In genomic region chr7:100407285-100408180, GRCh38 we compare ENCODE assay signal across 8 cellular contexts. TPM values are rescaled to one million over a fixed set of nuclear protein-coding genes. Genes with fewer than 3 reads are reported as not detected.
DNase-seq lines count a peak whose midpoint lies in the region; ATAC-seq and TF ChIP-seq lines count a peak whose summit lies in the region.

No MANE protein-coding gene starts in this region.

- no peaks in the 10 kb centered on the region for H3K79me2 ChIP-seq in SU-DHL-6 (ENCODE audit: insufficient read depth, low read length)

- TF ChIP-seq RAD21 in liver (IDR thresholded peaks at IDR 0.05) = peak; percentile 76 to 82

- H3K4me1 ChIP-seq in liver (ENCODE audit: control insufficient read depth in 4 of 4, insufficient read depth in 4 of 4, low read length in 3 of 4) (no peaks in the 10 kb centered on the region), suprapubic skin (no peaks in the 10 kb centered on the region)

- ATAC-seq in GM19397 (IDR thresholded peaks at IDR 0.05; ENCODE audit: unreplicated experiment) = no peak

- no peak for TF ChIP-seq EP300 in suprapubic skin (IDR thresholded peaks at IDR 0.05)

- no peak overlapping the region for H3K4me2 ChIP-seq in SU-DHL-6 (ENCODE audit: low read depth, low read length, poor library complexity, severe bottlenecking)

- H3K4me3 ChIP-seq in GM12875 (ENCODE audit: low read depth, low read length) (no peak overlapping the region), MG63 (no peak overlapping the region), SU-DHL-6 (ENCODE audit: insufficient read depth, low read length, poor library complexity, severe bottlenecking) (no peak overlapping the region), cardiac fibroblast (replicated peaks in 1 of 2; ENCODE audit: low read depth in 2 of 2, low read length in 2 of 2) (no peak overlapping the region), liver (ENCODE audit: low read depth in 1 of 3, low read length in 3 of 3) (no peak overlapping the region), suprapubic skin (no peak overlapping the region)

- TF ChIP-seq CTCF in GM12875 (IDR thresholded peaks at IDR 0.05; ENCODE audit: borderline replicate concordance, insufficient read depth, low read depth, low read length) (peak; percentile 61; the same call in 1 of the 2 replicates), SU-DHL-6 (IDR thresholded peaks at IDR 0.05; ENCODE audit: insufficient read depth, low read length, poor library complexity, severe bottlenecking) (peak; percentile 29), cardiac fibroblast (IDR thresholded peaks at IDR 0.05; ENCODE audit: low read depth, low read length) (peak; percentile 67), liver (IDR thresholded peaks at IDR 0.05; ENCODE audit: low read depth, low read length, missing input control) (peak; percentile 59), suprapubic skin (IDR thresholded peaks at IDR 0.05) (peak; percentile 22 to 49)

- H3K36me3 ChIP-seq in MG63 (no peaks in the 10 kb centered on the region), SU-DHL-6 (ENCODE audit: low read length) (no peaks in the 10 kb centered on the region), liver (ENCODE audit: control insufficient read depth in 4 of 4, insufficient read depth in 3 of 4, low read depth in 1 of 4, low read length in 3 of 4) (no peaks in the 10 kb centered on the region), suprapubic skin (peaks cover 2% of the 10 kb centered on the region)

- H4K20me1 ChIP-seq in SU-DHL-6 (ENCODE audit: low read depth, low read length) = no peaks in the 10 kb centered on the region

- H3K9me3 ChIP-seq in MG63 = no peaks in the 10 kb centered on the region
- H3K9me3 ChIP-seq in SU-DHL-6 (ENCODE audit: insufficient read depth, low read length) = no peaks in the 10 kb centered on the region
- H3K9me3 ChIP-seq in liver (ENCODE audit: control insufficient read depth in 4 of 4, low read length in 3 of 4) = no peaks in the 10 kb centered on the region
- H3K9me3 ChIP-seq in suprapubic skin = no peaks in the 10 kb centered on the region

- H2AFZ ChIP-seq in SU-DHL-6 (ENCODE audit: low read depth, low read length, severe bottlenecking) = no peak overlapping the region

- no peak overlapping the region for H3K9ac ChIP-seq in SU-DHL-6 (ENCODE audit: low read length)
- no peak overlapping the region for H3K9ac ChIP-seq in liver (ENCODE audit: low read depth in 1 of 2, low read length in 2 of 2)

- WGBS in liver = 62% methylated on average over 12 of the region's 12 CpGs
- WGBS in suprapubic skin = 66% methylated on average over 12 of the region's 12 CpGs

- no peak for TF ChIP-seq POLR2A in suprapubic skin (IDR thresholded peaks at IDR 0.05)

- H3F3A ChIP-seq in SU-DHL-6 (ENCODE audit: insufficient read depth) = no peaks in the 10 kb centered on the region

- H3K27me3 ChIP-seq in MG63 = no peaks in the 10 kb centered on the region
- H3K27me3 ChIP-seq in SU-DHL-6 (ENCODE audit: low read length) = no peaks in the 10 kb centered on the region
- H3K27me3 ChIP-seq in liver (ENCODE audit: control insufficient read depth in 4 of 4, insufficient read depth in 4 of 4, low read length in 3 of 4) = no peaks in the 10 kb centered on the region
- H3K27me3 ChIP-seq in suprapubic skin = no peaks in the 10 kb centered on the region

- H3K27ac ChIP-seq in SU-DHL-6 (ENCODE audit: low read depth, low read length) (no peak overlapping the region), liver (ENCODE audit: low read depth in 1 of 2, low read length in 2 of 2) (no peak overlapping the region), suprapubic skin (no peak overlapping the region)

- peak; percentile 83 for DNase-seq in AG20443 (ENCODE audit: low spot score)
- peak; percentile 41 for DNase-seq in MG63
- peak; percentile 86 to 89 for DNase-seq in cardiac fibroblast (ENCODE audit: low read depth in 2 of 2)
- no peak for DNase-seq in suprapubic skin (ENCODE audit: low spot score in 2 of 2)

- no peaks in the 10 kb centered on the region for H3K9me2 ChIP-seq in SU-DHL-6 (replicated peaks; ENCODE audit: insufficient read depth, low read length)

TF ChIP-seq in liver, 16 proteins besides CTCF, POLR2A, EP300 and RAD21:
- no peak for TF ChIP-seq REST (IDR thresholded peaks at IDR 0.05)
- TF ChIP-seq HNF4A (conservative IDR thresholded peaks at IDR 0.05) = no peak
- TF ChIP-seq SP1 (IDR thresholded peaks at IDR 0.05) = no peak
- TF ChIP-seq ATF3 (IDR thresholded peaks at IDR 0.05) = no peak
- no peak for TF ChIP-seq YY1 (IDR thresholded peaks at IDR 0.05)
- TF ChIP-seq GABPA (IDR thresholded peaks at IDR 0.05 in 1 of 2, conservative IDR thresholded peaks at IDR 0.05 in 1 of 2) = no peak
- no peak for TF ChIP-seq TAF1 (conservative IDR thresholded peaks at IDR 0.05)
- TF ChIP-seq HNF4G (IDR thresholded peaks at IDR 0.05) = no peak
- no peak for TF ChIP-seq FOXA1 (IDR thresholded peaks at IDR 0.05)
- no peak for TF ChIP-seq JUND (IDR thresholded peaks at IDR 0.05)

RNA-seq across cellular contexts. Expression of gene ZCWPW1, which starts 21.0 kb away (rescaled TPM):
- total RNA-seq in MG63 (2014; rRNA removed; shearing (Covaris generic); ENCODE audit: low replicate concordance) = 5.1 and 6.8 TPM in 2 replicates
- total RNA-seq in liver = 1 to 10 TPM; 1.4 to 2.3 TPM
- polyA plus RNA-seq in liver = 1 to 10 TPM; 3.3 TPM
- total RNA-seq in suprapubic skin = 1 to 10 TPM; 2.2 to 9.4 (median 4.8) TPM

RNA-seq across cellular contexts. Expression of gene MEPCE, which starts 22.1 kb away (rescaled TPM):
- 46.1 and 57.3 TPM in 2 replicates for total RNA-seq in MG63 (2014; rRNA removed; shearing (Covaris generic); ENCODE audit: low replicate concordance)
- total RNA-seq in liver = 10 to 100 TPM; 13.5 to 19.6 TPM
- 10 to 100 TPM in 1 of 2 donors, 1 to 10 TPM in 1; 6.7 to 21.8 TPM for polyA plus RNA-seq in liver
- 10 to 100 TPM; 38.5 to 50.4 (median 39.6) TPM for total RNA-seq in suprapubic skin

RNA-seq across cellular contexts. Expression of gene PPP1R35, which starts 28.8 kb away (rescaled TPM):
- 12.9 and 25.1 TPM in 2 replicates for total RNA-seq in MG63 (2014; rRNA removed; shearing (Covaris generic); ENCODE audit: low replicate concordance)
- 1 to 10 TPM; 6.6 to 7.4 TPM for total RNA-seq in liver
- polyA plus RNA-seq in liver = 10 to 100 TPM in 1 of 2 donors, 1 to 10 TPM in 1; 7.8 to 12.2 TPM
- 10 to 100 TPM; 18.2 to 35.6 (median 27.0) TPM for total RNA-seq in suprapubic skin

RNA-seq across cellular contexts. Expression of gene PILRA, which starts 34.2 kb away (rescaled TPM):
- total RNA-seq in MG63 (2014; rRNA removed; shearing (Covaris generic); ENCODE audit: low replicate concordance) = not detected in 2 replicates
- total RNA-seq in liver (1 to 10 TPM; 2.8 to 3.5 TPM), suprapubic skin (1 to 10 TPM; 1.3 to 8.5 (median 4.2) TPM)
- polyA plus RNA-seq in liver = 1 to 10 TPM; 1.5 to 3.5 TPM

RNA-seq across cellular contexts. Expression of gene PILRB, which starts 49.6 kb away (rescaled TPM):
- total RNA-seq in MG63 (2014; rRNA removed; shearing (Covaris generic); ENCODE audit: low replicate concordance) = 6.2 and 7.2 TPM in 2 replicates
- total RNA-seq in liver = 10 to 100 TPM in 1 of 2 donors, 1 to 10 TPM in 1; 6.0 to 50.8 TPM
- 10 to 100 TPM; 12.2 to 16.5 TPM for polyA plus RNA-seq in liver
- total RNA-seq in suprapubic skin = 100 to 1,000 TPM in 1 of 4 donors, 10 to 100 TPM in 3; 40.8 to 125 (median 63.1) TPM

Comparison
In these comparisons a context has a peak if more than half of its experiments do, and no peak if none do; other contexts are left out.
1. DNase-seq: peak in AG20443 (single experiment), MG63 (single experiment) and cardiac fibroblast (2 of 2); none in suprapubic skin (0 of 2).
2. Peak in every context shown above with its lines, with median percentiles within 50 percentile points of each other: CTCF ChIP-seq.